27 cellular contexts compared by ENCODE assay signal in the genomic region with DNA sequence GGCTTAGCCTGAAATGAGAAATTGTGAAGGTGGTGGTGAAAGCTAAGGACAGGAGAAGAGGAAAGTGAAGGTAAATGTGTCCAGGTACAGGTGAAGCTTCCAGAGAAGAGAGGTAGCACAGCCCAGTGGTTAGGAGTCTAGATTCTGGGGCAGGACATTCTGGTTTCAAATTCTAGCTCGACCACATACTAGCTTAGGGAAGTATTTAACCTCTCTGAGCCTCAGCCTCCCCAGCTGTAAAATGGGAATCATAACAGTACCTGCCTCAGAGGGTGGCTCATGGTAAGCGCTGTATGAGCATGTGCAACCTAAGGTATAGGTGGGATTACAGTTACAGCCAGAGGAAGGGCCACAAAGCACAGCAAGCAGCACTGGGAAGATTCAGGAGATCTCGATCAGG. TPM values are rescaled to one million over a fixed set of nuclear protein-coding genes. Genes with fewer than 3 reads are reported as not detected.
DNase-seq lines count a peak whose midpoint lies in the region; ATAC-seq and TF ChIP-seq lines count a peak whose summit lies in the region.
"Had no signal": no experiment of that assay in that cellular context is flagged by ENCODE, and none has a peak within 500 bp of the region (broad histone marks: within the 10 kb centered on the region; RNA-seq: fewer than 3 reads in every experiment).

No MANE protein-coding gene starts in this region.

- no peak overlapping the region for H3K4me2 ChIP-seq in parathyroid adenoma (ENCODE audit: low read length)
- H3K4me2 ChIP-seq in mammary epithelial cell (ENCODE audit: insufficient read depth, low read depth, low read length), result no peak overlapping the region
- H3K4me2 ChIP-seq: SK-N-SH had no signal

- TF ChIP-seq EP300 in tibial nerve (IDR thresholded peaks at IDR 0.05), result no peak

- in situ Hi-C loops in mammary epithelial cell (cut with MboI; ENCODE audit: low sequenced_read_pairs in 2 of 2), result loop anchor here in 1 of 2 donors (10.0 kb wide), 1 partner anchor 118 kb away; no protein-coding TSS in a partner anchor

- no TSS peak for BruUV-seq in mammary epithelial cell (replicated peaks; lab: Mats Ljungman, UMichigan)

- H3K27ac ChIP-seq in dorsolateral prefrontal cortex, result peak overlapping the region in 55 of 59 donors; percentile 76 to 98 (median 93)
- peak overlapping the region; percentile 60 for H3K27ac ChIP-seq in parathyroid adenoma
- H3K27ac ChIP-seq in tibial nerve, result peak overlapping the region in 3 of 4 donors; percentile 63 to 92 (median 88)
- H3K27ac ChIP-seq in mammary epithelial cell (ENCODE audit: insufficient read depth, low read depth, low read length), result no peak overlapping the region

- peaks cover 82% of the 10 kb centered on the region for H3K4me1 Mint-ChIP-seq in WTC11
- H3K4me1 Mint-ChIP-seq: IgD-negative memory B cell, natural killer cell had no signal

- no peaks in the 10 kb centered on the region for H3K36me3 Mint-ChIP-seq in WTC11
- H3K36me3 Mint-ChIP-seq: IgD-negative memory B cell, natural killer cell had no signal

- H3K9me3 Mint-ChIP-seq in WTC11, result no peaks in the 10 kb centered on the region
- H3K9me3 Mint-ChIP-seq: activated CD4-positive, alpha-beta memory T cell treated with anti-CD3 and anti-CD28 coated beads, Interleukin-2, amount 10 ng/mL, durations not matched to agents 7 days and 5 days; IgD-negative memory B cell; natural killer cell had no signal

- CTCF ChIA-PET in WTC11 (lab: Charles Lee) (interaction anchor here (1.0 to 20.5 kb wide), 6 partner anchors 9 to 131 kb away, joined by 4 to 406 read pairs (median 6); a partner anchor contains a TSS), mammary epithelial cell (lab: Charles Lee; ENCODE audit: low non-redundant PET) (no interaction called here)

- no peaks in the 10 kb centered on the region for H3K36me3 ChIP-seq in parathyroid adenoma (ENCODE audit: control insufficient read depth, insufficient read depth, low read length)
- no peaks in the 10 kb centered on the region for H3K36me3 ChIP-seq in tibial nerve
- H3K36me3 ChIP-seq in mammary epithelial cell (ENCODE audit: insufficient read depth, low read length), result no peaks in the 10 kb centered on the region
- H3K36me3 ChIP-seq: transverse colon had no signal

- H3K9me3 ChIP-seq in parathyroid adenoma (ENCODE audit: control insufficient read depth, low read length) (no peaks in the 10 kb centered on the region), tibial nerve (no peaks in the 10 kb centered on the region), mammary epithelial cell (replicated peaks; ENCODE audit: insufficient read depth, low read length) (no peaks in the 10 kb centered on the region)
- H3K9me3 ChIP-seq: mucosa of descending colon, SK-N-SH, transverse colon had no signal

- no peaks in the 10 kb centered on the region for H4K20me1 ChIP-seq in mammary epithelial cell (ENCODE audit: insufficient read depth, low read length)

- peak overlapping the region; percentile 11; the same call in 1 of the 2 replicates for H3K27ac Mint-ChIP-seq in WTC11
- H3K27ac Mint-ChIP-seq: activated CD4-positive, alpha-beta memory T cell treated with anti-CD3 and anti-CD28 coated beads, Interleukin-2, amount 10 ng/mL, durations not matched to agents 7 days and 5 days; IgD-negative memory B cell; natural killer cell; T-helper 17 cell had no signal

- H3K27me3 ChIP-seq in dorsolateral prefrontal cortex (no peaks in the 10 kb centered on the region), parathyroid adenoma (ENCODE audit: control insufficient read depth, insufficient read depth, low read length) (no peaks in the 10 kb centered on the region), tibial nerve (no peaks in the 10 kb centered on the region), mammary epithelial cell (ENCODE audit: insufficient read depth, low read length) (no peaks in the 10 kb centered on the region)

- TF ChIP-seq CTCF in WTC11 (IDR thresholded peaks at IDR 0.05), result no peak
- TF ChIP-seq CTCF in dorsolateral prefrontal cortex (IDR thresholded peaks at IDR 0.05 in 54 of 56, conservative IDR thresholded peaks at IDR 0.05 in 2 of 56; ENCODE audit: low read depth in 1 of 56, partially characterized antibody in 56 of 56), result no peak
- no peak for TF ChIP-seq CTCF in parathyroid adenoma (IDR thresholded peaks at IDR 0.05)
- no peak for TF ChIP-seq CTCF in tibial nerve (IDR thresholded peaks at IDR 0.05)
- no peak for TF ChIP-seq CTCF in mammary epithelial cell (conservative IDR thresholded peaks at IDR 0.05 in 1 of 2, IDR thresholded peaks at IDR 0.05 in 1 of 2; ENCODE audit: extremely low read depth in 1 of 2, insufficient read depth in 1 of 2, low read depth in 1 of 2, low read length in 2 of 2)

- intact Hi-C loops in dorsolateral prefrontal cortex (cut with DNase I) (loop anchor here (2.0 to 5.0 kb wide), 3 partner anchors 54 to 76 kb away; a partner anchor contains a TSS), mammary epithelial cell (cut with micrococcal nuclease) (no loop called here)

- TF ChIP-seq POLR2A in tibial nerve (IDR thresholded peaks at IDR 0.05), result no peak

- no peaks in the 10 kb centered on the region for H3K79me2 ChIP-seq in parathyroid adenoma
- H3K79me2 ChIP-seq in mammary epithelial cell (ENCODE audit: insufficient read depth, low read length), result no peaks in the 10 kb centered on the region

- no peak for ATAC-seq in WTC11
- ATAC-seq in HG02678 (IDR thresholded peaks at IDR 0.05; ENCODE audit: unreplicated experiment), result no peak
- ATAC-seq: natural killer cell, Right ventricle myocardium inferior, T-helper 17 cell had no signal

- POLR2A ChIA-PET in WTC11 (lab: Charles Lee), result interaction anchor here (2.0 to 3.8 kb wide), 4 partner anchors 12 to 56 kb away, joined by 7 to 21 read pairs (median 14); a partner anchor contains a TSS

- no peak overlapping the region for H3K4me3 Mint-ChIP-seq in WTC11
- H3K4me3 Mint-ChIP-seq: activated CD4-positive, alpha-beta memory T cell treated with anti-CD3 and anti-CD28 coated beads, Interleukin-2, amount 10 ng/mL, durations not matched to agents 7 days and 5 days; IgD-negative memory B cell; natural killer cell; T-helper 17 cell had no signal

- peaks cover 8% of the 10 kb centered on the region for H3K4me1 ChIP-seq in parathyroid adenoma
- H3K4me1 ChIP-seq in tibial nerve, result peaks cover 0 to 19% (median 5%) of the 10 kb centered on the region in 4 donors
- H3K4me1 ChIP-seq in mammary epithelial cell (ENCODE audit: insufficient read depth, low read length), result peaks cover 4% of the 10 kb centered on the region

- dilution Hi-C loops in mammary epithelial cell (cut with HindIII; ENCODE audit: low sequenced_read_pairs), result loop anchor here (5.0 kb wide), 1 partner anchor 161 kb away; no protein-coding TSS in a partner anchor

- no peak overlapping the region for H3K9ac ChIP-seq in parathyroid adenoma
- H3K9ac ChIP-seq in mammary epithelial cell (ENCODE audit: insufficient read depth, low read length), result no peak overlapping the region
- H3K9ac ChIP-seq: SK-N-SH had no signal

- no peaks in the 10 kb centered on the region for H3K27me3 Mint-ChIP-seq in WTC11 (ENCODE audit: low read depth)

- H3K4me3 ChIP-seq in dorsolateral prefrontal cortex (peak overlapping the region in 1 of 59 donors; percentile 53), parathyroid adenoma (ENCODE audit: low read depth, low read length) (no peak overlapping the region), tibial nerve (no peak overlapping the region), mammary epithelial cell (replicated peaks in 1 of 3; ENCODE audit: insufficient read depth in 1 of 3, low read depth in 2 of 3, low read length in 3 of 3) (no peak overlapping the region)
- H3K4me3 ChIP-seq: mucosa of descending colon, skin epidermis, transverse colon had no signal

- DNase-seq in WTC11 (ENCODE audit: low spot score) (no peak), dorsolateral prefrontal cortex (no peak), tibial nerve (ENCODE audit: low spot score in 2 of 2) (no peak), mammary epithelial cell (no peak)
- no peak for DNase-seq in activated CD4-positive, CD25-positive, alpha-beta regulatory T cell (lab: John Stamatoyannopoulos, UW)
- DNase-seq in stimulated activated CD4-positive, alpha-beta T cell treated with anti-CD3 and anti-CD28 coated beads, Interleukin-4, amount 100 ng/mL, for 4 hours, result no peak
- DNase-seq: activated CD4-positive, alpha-beta memory T cell treated with anti-CD3 and anti-CD28 coated beads, Interleukin-2, amount 10 ng/mL, durations not matched to agents 7 days and 5 days; activated CD8-positive, alpha-beta memory T cell treated with anti-CD3 and anti-CD28 coated beads, Interleukin-2, amount 50 U/mL, for 4 hours; activated naive CD4-positive, alpha-beta T cell treated with Interleukin-2 at 50 U/mL for 16 hours; cerebellar nuclear complex; DMS153; HCEC 1CT; islet precursor cell; mucosa of descending colon; natural killer cell; NCI-H146; NCI-H345; NCI-H69; SK-N-SH; stimulated activated naive CD4-positive, alpha-beta T cell treated with Interleukin-2 at 50 U/mL for 16 hours; T-helper 17 cell; transverse colon had no signal

- no peak overlapping the region for H2AFZ ChIP-seq in parathyroid adenoma
- H2AFZ ChIP-seq in mammary epithelial cell (ENCODE audit: low read depth, low read length), result no peak overlapping the region

- WGBS in tibial nerve, 2 donors, result 85 to 86% methylated on average over 3 of the region's 3 CpGs
- 85% methylated on average over 3 of the region's 3 CpGs for WGBS in mammary epithelial cell (ENCODE audit: low coverage, missing lambda C conversion rate)

TF ChIP-seq in WTC11, 78 proteins besides CTCF, POLR2A, EP300 and RAD21 (continues in another document):
- TF ChIP-seq, protein P1, sequence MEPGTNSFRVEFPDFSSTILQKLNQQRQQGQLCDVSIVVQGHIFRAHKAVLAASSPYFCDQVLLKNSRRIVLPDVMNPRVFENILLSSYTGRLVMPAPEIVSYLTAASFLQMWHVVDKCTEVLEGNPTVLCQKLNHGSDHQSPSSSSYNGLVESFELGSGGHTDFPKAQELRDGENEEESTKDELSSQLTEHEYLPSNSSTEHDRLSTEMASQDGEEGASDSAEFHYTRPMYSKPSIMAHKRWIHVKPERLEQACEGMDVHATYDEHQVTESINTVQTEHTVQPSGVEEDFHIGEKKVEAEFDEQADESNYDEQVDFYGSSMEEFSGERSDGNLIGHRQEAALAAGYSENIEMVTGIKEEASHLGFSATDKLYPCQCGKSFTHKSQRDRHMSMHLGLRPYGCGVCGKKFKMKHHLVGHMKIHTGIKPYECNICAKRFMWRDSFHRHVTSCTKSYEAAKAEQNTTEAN (CRISPR knock-in tag; IDR thresholded peaks at IDR 0.05), result no peak

RNA-seq across cellular contexts. Expression of a gene that starts 55.2 kb away (rescaled TPM):
- 105 to 108 TPM (median 108 TPM) in 3 replicates for total RNA-seq in WTC11 (2021)
- total RNA-seq in dorsolateral prefrontal cortex, result 100 to 1,000 TPM in 12 of 120 experiments, 10 to 100 TPM in 108; 37.8 to 132 (median 87.1) TPM
- total RNA-seq in tibial nerve, result 10 to 100 TPM; 19.9 to 55.5 (median 44.9) TPM
- 10 to 100 TPM; 41.7 to 41.8 TPM for total RNA-seq in mammary epithelial cell
- polyA plus RNA-seq in mammary epithelial cell, result 41.7 TPM
- polyA minus RNA-seq in mammary epithelial cell, result 130 TPM
- total RNA-seq: activated CD4-positive, alpha-beta memory T cell treated with anti-CD3 and anti-CD28 coated beads, Interleukin-2, amount 10 ng/mL, durations not matched to agents 7 days and 5 days had no signal
